In the genomic region with DNA sequence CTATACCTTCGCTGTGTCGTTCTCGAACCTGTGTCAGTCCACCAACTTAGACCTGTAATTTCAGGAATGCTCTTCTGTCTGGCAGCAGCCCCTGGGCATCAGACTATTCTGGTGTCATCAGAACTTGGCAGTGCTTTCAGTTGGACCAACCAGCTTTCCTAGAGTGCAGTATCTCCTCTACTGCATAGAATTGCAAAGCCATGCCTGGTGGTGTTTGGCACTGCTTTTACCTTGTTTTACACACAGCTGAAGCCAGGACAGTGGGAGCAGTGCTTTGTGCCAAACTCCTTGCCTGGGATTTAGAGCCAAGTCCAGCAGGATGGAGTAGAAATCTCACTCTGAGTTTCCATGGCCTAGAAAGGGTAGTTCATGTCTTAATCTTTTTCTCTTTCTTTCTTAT, we compare ENCODE assay signal across 10 cellular contexts. TPM values are rescaled to one million over a fixed set of nuclear protein-coding genes. Genes with fewer than 3 reads are reported as not detected.
DNase-seq lines count a peak whose midpoint lies in the region; ATAC-seq, FAIRE-seq and TF ChIP-seq lines count a peak whose summit lies in the region.
"Had no signal": no experiment of that assay in that cellular context is flagged by ENCODE, and none has a peak within 500 bp of the region (broad histone marks: within the 10 kb centered on the region; RNA-seq: fewer than 3 reads in every experiment).

No MANE protein-coding gene starts in this region.

- no peak overlapping the region for H3K4me3 ChIP-seq in MG63
- peak overlapping the region; percentile 49 to 72 for H3K4me3 ChIP-seq in left lung
- H3K4me3 ChIP-seq in small intestine (ENCODE audit: low read depth in 1 of 2, low read length in 2 of 2): peak overlapping the region in 1 of 2 donors; percentile 88
- H3K4me3 ChIP-seq in MM.1S (ENCODE audit: low read length): no peak overlapping the region

- H3K79me2 ChIP-seq in MM.1S (ENCODE audit: low read length): no peaks in the 10 kb centered on the region

- no peaks in the 10 kb centered on the region for H3K9me3 ChIP-seq in MG63
- no peaks in the 10 kb centered on the region for H3K9me3 ChIP-seq in left lung
- H3K9me3 ChIP-seq in small intestine (ENCODE audit: control insufficient read depth, low read depth): no peaks in the 10 kb centered on the region
- no peaks in the 10 kb centered on the region for H3K9me3 ChIP-seq in MM.1S (replicated peaks; ENCODE audit: insufficient read depth, low read length)

- H3K4me2 ChIP-seq in MM.1S (ENCODE audit: low read depth, low read length): no peak overlapping the region

- no peaks in the 10 kb centered on the region for H4K20me1 ChIP-seq in MM.1S (ENCODE audit: insufficient read depth, low read length)

- peaks cover 4 to 31% of the 10 kb centered on the region in 2 donors for H3K4me1 ChIP-seq in left lung
- peaks cover 0 to 3% of the 10 kb centered on the region in 2 donors for H3K4me1 ChIP-seq in small intestine (ENCODE audit: control insufficient read depth in 2 of 2, insufficient read depth in 1 of 2, low read depth in 1 of 2, low read length in 1 of 2)
- H3K4me1 ChIP-seq in MM.1S (ENCODE audit: low read length): 0 out of 2 replicates have a peak, but pooled peaks cover 3% of the 10 kb centered on the region

- no peak for ATAC-seq in left lung
- ATAC-seq: stimulated activated naive CD8-positive, alpha-beta T cell treated with anti-CD3 and anti-CD28 coated beads, Interleukin-15, Interleukin-2, amounts not matched to agents 100 U/mL and 50 U/mL, for 24 hours had no signal

- H3K9ac ChIP-seq in MM.1S (ENCODE audit: low read length): no peak overlapping the region

- peaks cover 4% of the 10 kb centered on the region; the same call in 1 of the 2 replicates for H3F3A ChIP-seq in MM.1S (ENCODE audit: insufficient read depth, low read length)

- intact Hi-C loops in left lung (cut with DNase I): no loop called here

- no peak overlapping the region for H2AFZ ChIP-seq in MM.1S (ENCODE audit: low read length)

- DNase-seq in MG63 (peak; percentile 2), cerebellar cortex (ENCODE audit: low spot score) (peak; percentile 89), left lung (no peak), small intestine (no peak), HCEC 1CT (no peak), MM.1S (no peak), SK-N-DZ (ENCODE audit: low spot score) (no peak)
- no peak for DNase-seq in stimulated activated naive CD4-positive, alpha-beta T cell treated with Interleukin-2 at 50 U/mL for 16 hours (lab: John Stamatoyannopoulos, UW)
- DNase-seq: stimulated activated naive CD8-positive, alpha-beta T cell treated with anti-CD3 and anti-CD28 coated beads, Interleukin-15, Interleukin-2, amounts not matched to agents 100 U/mL and 50 U/mL, for 24 hours had no signal

- no peaks in the 10 kb centered on the region for H3K9me2 ChIP-seq in MM.1S (replicated peaks; ENCODE audit: insufficient read depth, low read length)

- TF ChIP-seq CTCF in left lung (IDR thresholded peaks at IDR 0.05): no peak
- no peak for TF ChIP-seq CTCF in MM.1S (IDR thresholded peaks at IDR 0.05; ENCODE audit: low read length)

- H3K36me3 ChIP-seq in MG63 (no peaks in the 10 kb centered on the region), left lung (no peaks in the 10 kb centered on the region), small intestine (ENCODE audit: control insufficient read depth in 2 of 2, insufficient read depth in 2 of 2, low read length in 2 of 2) (no peaks in the 10 kb centered on the region), MM.1S (replicated peaks; ENCODE audit: insufficient read depth, low read length) (no peaks in the 10 kb centered on the region)

- no peak for FAIRE-seq in small intestine (lab: Jason Lieb, UNC)

- 76 to 91% (median 84%) methylated on average over 3 of the region's 3 CpGs for WGBS in small intestine, 3 donors

- H3K27me3 ChIP-seq in MG63 (no peaks in the 10 kb centered on the region), left lung (no peaks in the 10 kb centered on the region), small intestine (ENCODE audit: control insufficient read depth in 2 of 2, insufficient read depth in 2 of 2, low read length in 2 of 2) (no peaks in the 10 kb centered on the region), MM.1S (replicated peaks; ENCODE audit: insufficient read depth, low read length) (no peaks in the 10 kb centered on the region)

- H3K27ac ChIP-seq in left lung (peak overlapping the region in 1 of 2 donors; percentile 88), small intestine (ENCODE audit: low read depth in 1 of 2, low read length in 1 of 2) (peak overlapping the region; percentile 56 to 87), MM.1S (ENCODE audit: low read length) (no peak overlapping the region)

RNA-seq across cellular contexts. Expression of gene FLVCR2, which starts 1.5 kb away (rescaled TPM):
- 0.43 and 0.72 TPM in 2 replicates for total RNA-seq in MG63 (2014; rRNA removed; shearing (Covaris generic); ENCODE audit: low replicate concordance)
- 10 to 100 TPM; 20.2 to 30.9 TPM for total RNA-seq in left lung
- polyA plus RNA-seq in small intestine: 10 to 100 TPM; 12.8 to 29.7 (median 21.3) TPM
- polyA plus RNA-seq in SK-N-DZ (2014; cell fraction: cytosol; rRNA removed): not detected in 2 replicates
- polyA plus RNA-seq in SK-N-DZ (2014; cell fraction: nucleus; rRNA removed): not detected in 2 replicates
- total RNA-seq: OCI-LY7 had no signal

RNA-seq across cellular contexts. Expression of gene BATF, which starts 57.6 kb away (rescaled TPM):
- not detected in 2 replicates for total RNA-seq in MG63 (2014; rRNA removed; shearing (Covaris generic); ENCODE audit: low replicate concordance)
- total RNA-seq in left lung: 10 to 100 TPM in 1 of 2 donors, 1 to 10 TPM in 1; 4.3 to 19.6 TPM
- polyA plus RNA-seq in small intestine: 1 to 10 TPM; 4.0 to 5.9 (median 5.4) TPM
- polyA plus RNA-seq in SK-N-DZ (2014; cell fraction: cytosol; rRNA removed): not detected in 2 replicates
- polyA plus RNA-seq in SK-N-DZ (2014; cell fraction: nucleus; rRNA removed): not detected in 2 replicates

Comparison
In these comparisons a context has a peak if more than half of its experiments do, and no peak if none do; other contexts are left out.
1. DNase-seq: peak in MG63 (single experiment) and cerebellar cortex (single experiment); none in left lung (0 of 2), small intestine (single experiment), HCEC 1CT (single experiment), MM.1S (single experiment), SK-N-DZ (single experiment) and stimulated activated naive CD4-positive, alpha-beta T cell treated with Interleukin-2 at 50 U/mL for 16 hours (single experiment).
2. H3K4me3 ChIP-seq: peak in left lung (2 of 2); none in MG63 (single experiment) and MM.1S (single experiment).
3. RNA of gene FLVCR2, which starts 1.5 kb away (total RNA-seq): 20.2 to 30.9 TPM in left lung; 0.43 to 0.72 TPM in MG63; every median in the first group is over 10 times any median in the second.